In the genomic region with DNA sequence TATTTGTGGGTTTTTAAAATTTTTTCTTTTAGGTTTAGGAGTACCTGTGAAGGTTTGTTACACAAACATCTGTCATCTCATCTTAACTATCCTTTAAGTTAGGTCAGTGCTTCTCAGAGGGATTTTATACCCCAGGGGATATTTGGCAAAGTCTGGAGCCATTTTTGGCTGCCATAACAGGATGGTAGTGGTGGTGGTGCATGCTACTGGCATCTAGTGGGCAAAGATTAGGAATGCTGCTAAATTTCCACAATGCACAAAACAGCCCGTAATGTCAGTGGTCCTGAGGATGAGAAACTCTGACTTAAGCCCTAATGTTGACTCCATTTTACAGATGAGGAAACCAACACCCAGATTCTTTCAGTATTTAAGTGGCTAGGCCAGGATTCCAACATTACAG, we compare ENCODE assay signal across 12 cellular contexts.
DNase-seq lines count a peak whose midpoint lies in the region; ATAC-seq and TF ChIP-seq lines count a peak whose summit lies in the region.
"Had no signal": no experiment of that assay in that cellular context is flagged by ENCODE, and none has a peak within 500 bp of the region (broad histone marks: within the 10 kb centered on the region; RNA-seq: fewer than 3 reads in every experiment).

No MANE protein-coding gene starts in this region.

- no peaks in the 10 kb centered on the region for H3K9me3 Mint-ChIP-seq in activated naive CD8-positive, alpha-beta T cell treated with anti-CD3 and anti-CD28 coated beads, Interleukin-2, amount 50 U/mL, for 24 hours

- H3K27ac ChIP-seq in AG04450 (ENCODE audit: low read depth, low read length) (no peak overlapping the region), Panc1 (ENCODE audit: low read length) (no peak overlapping the region)
- H3K27ac ChIP-seq: thoracic aorta had no signal

- H3K4me3 ChIP-seq in AG04450 (ENCODE audit: low read depth, low read length) (no peak overlapping the region), Panc1 (ENCODE audit: low read depth in 2 of 2, low read length in 2 of 2) (no peak overlapping the region), epithelial cell of proximal tubule (ENCODE audit: low read depth, low read length) (no peak overlapping the region)
- H3K4me3 ChIP-seq: thoracic aorta had no signal

- no TSS peak for BruUV-seq in Panc1 (replicated peaks; lab: Mats Ljungman, UMichigan)

- H3K4me1 Mint-ChIP-seq in activated naive CD8-positive, alpha-beta T cell treated with anti-CD3 and anti-CD28 coated beads, Interleukin-2, amount 50 U/mL, for 24 hours, result no peaks in the 10 kb centered on the region

- H3K27ac Mint-ChIP-seq in activated naive CD8-positive, alpha-beta T cell treated with anti-CD3 and anti-CD28 coated beads, Interleukin-2, amount 50 U/mL, for 24 hours, result no peak overlapping the region

- CTCF ChIA-PET in AG04450 (lab: Charles Lee), result interaction anchor here (0.7 to 1.2 kb wide), 2 partner anchors 11 to 14 kb away, joined by 3 read pairs; no protein-coding TSS in a partner anchor
- CTCF ChIA-PET in Panc1 (lab: Charles Lee), result no interaction called here

- TF ChIP-seq CTCF in AG04450 (IDR thresholded peaks at IDR 0.05; ENCODE audit: low read depth, low read length) (0 out of 2 replicates have a peak, but pooled peaks have one; percentile 25), Panc1 (IDR thresholded peaks at IDR 0.05) (peak; percentile 3; the same call in 1 of the 2 replicates), epithelial cell of proximal tubule (conservative IDR thresholded peaks at IDR 0.05; ENCODE audit: low read depth, low read length) (peak; percentile 59)

- ATAC-seq in Panc1 (no peak), GM19023 (IDR thresholded peaks at IDR 0.05; ENCODE audit: unreplicated experiment) (no peak), HG02970 (IDR thresholded peaks at IDR 0.05; ENCODE audit: low FRiP score, unreplicated experiment) (no peak)
- ATAC-seq in activated naive CD8-positive, alpha-beta T cell treated with anti-CD3 and anti-CD28 coated beads, Interleukin-2, amount 50 U/mL, for 24 hours, result no peak

- no peaks in the 10 kb centered on the region for H3K27me3 Mint-ChIP-seq in activated naive CD8-positive, alpha-beta T cell treated with anti-CD3 and anti-CD28 coated beads, Interleukin-2, amount 50 U/mL, for 24 hours

- no peaks in the 10 kb centered on the region for H3K36me3 ChIP-seq in Panc1 (ENCODE audit: control insufficient read depth, insufficient read depth, low read length)
- H3K36me3 ChIP-seq: thoracic aorta had no signal

- H3K9me3 ChIP-seq in AG04450 (ENCODE audit: control insufficient read depth, insufficient read depth, low read length) (no peaks in the 10 kb centered on the region), Panc1 (ENCODE audit: control insufficient read depth, insufficient read depth, low read depth, low read length) (no peaks in the 10 kb centered on the region)
- H3K9me3 ChIP-seq: thoracic aorta had no signal

- DNase-seq in AG04450 (ENCODE audit: low read depth, low spot score) (no peak), HCEC 1CT (peak; percentile 54), Panc1 (ENCODE audit: low read depth, low spot score) (no peak), epithelial cell of proximal tubule (ENCODE audit: low read depth) (no peak), mucosa of gallbladder (ENCODE audit: low spot score) (no peak)
- no peak for DNase-seq in activated naive CD8-positive, alpha-beta T cell treated with anti-CD3 and anti-CD28 coated beads, Interleukin-2, amount 50 U/mL, for 24 hours
- DNase-seq: activated CD8-positive, alpha-beta memory T cell treated with anti-CD3 and anti-CD28 coated beads for 24 hours; NCI-H1436 treated with DMSO at 0.1 percent for 48 hours; occipital lobe had no signal

- in situ Hi-C loops in Panc1 (cut with HindIII; ENCODE audit: low pct_unique_long_range_greater_than_20kb, low sequenced_read_pairs), result no loop called here

- POLR2A ChIA-PET in AG04450 (lab: Yijun Ruan, JAX), result no interaction called here
- POLR2A ChIA-PET in Panc1 (lab: Charles Lee), result no interaction called here

- H3K36me3 Mint-ChIP-seq in activated naive CD8-positive, alpha-beta T cell treated with anti-CD3 and anti-CD28 coated beads, Interleukin-2, amount 50 U/mL, for 24 hours (ENCODE audit: low read depth), result no peaks in the 10 kb centered on the region

- intact Hi-C loops in Panc1 (cut with micrococcal nuclease; ENCODE audit: unreplicated experiment), result no loop called here

- no peaks in the 10 kb centered on the region for H3K27me3 ChIP-seq in AG04450 (ENCODE audit: control insufficient read depth, insufficient read depth, low read length)
- no peaks in the 10 kb centered on the region for H3K27me3 ChIP-seq in Panc1 (ENCODE audit: control insufficient read depth, insufficient read depth, low read length)

- H3K4me3 Mint-ChIP-seq in activated naive CD8-positive, alpha-beta T cell treated with anti-CD3 and anti-CD28 coated beads, Interleukin-2, amount 50 U/mL, for 24 hours, result no peak overlapping the region

- no peaks in the 10 kb centered on the region for H3K4me1 ChIP-seq in Panc1 (ENCODE audit: control insufficient read depth, insufficient read depth, low read length)

Comparison
In these comparisons a context has a peak if more than half of its experiments do, and no peak if none do; other contexts are left out.
1. CTCF ChIP-seq: peak in every context shown above with its lines; median percentile 59 in epithelial cell of proximal tubule; 25 in AG04450; 3 in Panc1.